In genomic region chr12:101826766-101827368, GRCh38 we compare ENCODE assay signal across 1 cellular context.
TF ChIP-seq lines count a peak whose summit lies in the region.

No MANE protein-coding gene starts in this region.

TF ChIP-seq in WTC11, 78 proteins besides CTCF, POLR2A, EP300 and RAD21 (continued from another document):
- TF ChIP-seq ZNF281 (CRISPR knock-in tag; IDR thresholded peaks at IDR 0.05) (no peak), JUN (CRISPR knock-in tag; IDR thresholded peaks at IDR 0.05) (no peak), ATF2 (CRISPR knock-in tag; IDR thresholded peaks at IDR 0.05; ENCODE audit: borderline replicate concordance, low read depth) (no peak), CDX4 (CRISPR knock-in tag; IDR thresholded peaks at IDR 0.05; ENCODE audit: borderline replicate concordance) (no peak), NR3C1 (CRISPR knock-in tag; conservative IDR thresholded peaks at IDR 0.05; ENCODE audit: low read depth) (no peak), ZBTB21 (CRISPR knock-in tag; IDR thresholded peaks at IDR 0.05; ENCODE audit: borderline replicate concordance) (no peak)
